In the genomic region with DNA sequence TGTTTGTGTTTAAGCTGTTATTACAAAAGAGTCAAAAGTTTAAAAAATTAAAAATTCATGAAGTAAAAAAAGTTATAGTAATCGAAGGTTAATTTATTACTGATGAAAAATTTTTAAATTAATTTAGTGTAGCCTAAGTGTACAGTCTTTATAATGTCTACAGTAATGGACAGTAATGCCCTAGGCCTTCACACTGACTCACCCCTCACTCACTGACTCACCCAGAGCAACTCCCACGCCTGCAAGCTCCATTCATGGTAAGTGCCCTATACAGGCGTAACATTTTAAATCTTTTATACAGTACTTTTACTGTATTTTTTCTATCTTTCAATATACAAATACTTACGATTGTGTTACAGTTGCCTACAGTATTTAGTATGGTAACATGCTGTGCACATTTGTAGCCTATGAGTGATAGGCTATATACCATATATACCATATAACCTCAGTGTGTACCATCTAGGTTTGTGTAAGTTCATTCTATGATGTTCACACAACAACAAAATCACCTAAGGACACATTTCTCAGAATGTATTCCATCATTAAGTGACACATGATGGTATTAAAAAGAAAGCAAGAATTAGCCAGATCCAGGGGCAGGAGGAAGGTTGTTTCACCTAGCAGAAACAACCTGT, we compare ENCODE assay signal across 11 cellular contexts. TPM values are rescaled to one million over a fixed set of nuclear protein-coding genes. Genes with fewer than 3 reads are reported as not detected.
A peak's percentile ranks its signal among the peaks of the same experiment; 100 is the strongest.
DNase-seq lines count a peak whose midpoint lies in the region; FAIRE-seq and TF ChIP-seq lines count a peak whose summit lies in the region.
"Had no signal": no experiment of that assay in that cellular context is flagged by ENCODE, and none has a peak within 500 bp of the region (broad histone marks: within the 10 kb centered on the region; RNA-seq: fewer than 3 reads in every experiment).

No MANE protein-coding gene starts in this region.

- no peaks in the 10 kb centered on the region for H3K9me3 ChIP-seq in left ventricle myocardium inferior (replicated peaks)

- FAIRE-seq in A204.1 (lab: Jason Lieb, UNC) = peak; percentile 86
- peak; percentile 20 for FAIRE-seq in TTC549 (lab: Jason Lieb, UNC)
- FAIRE-seq: colon had no signal

- no peak overlapping the region for H3K27ac ChIP-seq in left ventricle myocardium inferior (replicated peaks)

- TF ChIP-seq CTCF in left ventricle myocardium inferior (IDR thresholded peaks at IDR 0.05; ENCODE audit: borderline replicate concordance) = no peak

- intact Hi-C loops in left ventricle myocardium inferior (cut with micrococcal nuclease) = no loop called here

- no peak overlapping the region for H3K4me3 ChIP-seq in left ventricle myocardium inferior

- peaks cover 10% of the 10 kb centered on the region for H3K36me3 ChIP-seq in left ventricle myocardium inferior

- H3K4me1 ChIP-seq in left ventricle myocardium inferior = peaks cover 12% of the 10 kb centered on the region

- DNase-seq in GM04504 (ENCODE audit: low read depth) (peak; percentile 30), foreskin melanocyte (peak; percentile 82), KG1 (lab: John Stamatoyannopoulos, UW) (no peak), left ventricle myocardium inferior (no peak), superior temporal gyrus (ENCODE audit: extremely low spot score) (no peak), NCI-H2029 (lab: John Stamatoyannopoulos, UW) (no peak)
- DNase-seq: NCI-H1092, right cardiac atrium had no signal

- H3K27me3 ChIP-seq in left ventricle myocardium inferior (ENCODE audit: low read depth) = no peaks in the 10 kb centered on the region

RNA-seq across cellular contexts. Expression of gene DCAF10, which starts 40.1 kb away (rescaled TPM):
- 20.8 TPM for total RNA-seq in left ventricle myocardium inferior

RNA-seq across cellular contexts. Expression of gene EXOSC3, which starts 55.8 kb away (rescaled TPM):
- 15.9 TPM for total RNA-seq in left ventricle myocardium inferior

Comparison
In these comparisons a context has a peak if more than half of its experiments do, and no peak if none do; other contexts are left out.
1. DNase-seq: peak in GM04504 (single experiment) and foreskin melanocyte (single experiment); none in KG1 (single experiment), left ventricle myocardium inferior (single experiment), superior temporal gyrus (single experiment) and NCI-H2029 (single experiment).